1 cellular context compared by ENCODE assay signal in genomic region chr7:97017197-97018125, GRCh38.
TF ChIP-seq lines count a peak whose summit lies in the region.

No MANE protein-coding gene starts in this region.

TF ChIP-seq in HepG2, 621 proteins besides CTCF, POLR2A, EP300 and RAD21 (continued from another document and continues in another):
- no peak for TF ChIP-seq MTERF4 (CRISPR knock-in tag; IDR thresholded peaks at IDR 0.05)
- TF ChIP-seq PCBP1 (IDR thresholded peaks at IDR 0.05; ENCODE audit: borderline replicate concordance, low read depth, low read length): 0 out of 2 replicates have a peak, but pooled peaks have one; percentile 27
- TF ChIP-seq FOXK1 (CRISPR knock-in tag; IDR thresholded peaks at IDR 0.05; ENCODE audit: borderline replicate concordance, low read depth): no peak
- no peak for TF ChIP-seq SAFB2 (CRISPR knock-in tag; IDR thresholded peaks at IDR 0.05; ENCODE audit: borderline replicate concordance, low read depth)
- no peak for TF ChIP-seq NFATC3 (CRISPR knock-in tag; IDR thresholded peaks at IDR 0.05)
- 0 out of 2 replicates have a peak, but pooled peaks have one; percentile 66 for TF ChIP-seq ZNF879 (CRISPR knock-in tag; IDR thresholded peaks at IDR 0.05)
- TF ChIP-seq SP1 (IDR thresholded peaks at IDR 0.05): no peak
- TF ChIP-seq SP1 (CRISPR knock-in tag; IDR thresholded peaks at IDR 0.05): 0 out of 2 replicates have a peak, but pooled peaks have one; percentile 5
- TF ChIP-seq CSRNP1 (CRISPR knock-in tag; IDR thresholded peaks at IDR 0.05): 0 out of 2 replicates have a peak, but pooled peaks have one; percentile 4
- TF ChIP-seq E2F2 (CRISPR knock-in tag; IDR thresholded peaks at IDR 0.05; ENCODE audit: borderline replicate concordance): no peak
- no peak for TF ChIP-seq ZSCAN21 (CRISPR knock-in tag; IDR thresholded peaks at IDR 0.05; ENCODE audit: borderline replicate concordance)
- no peak for TF ChIP-seq ATRX (CRISPR knock-in tag; IDR thresholded peaks at IDR 0.05; ENCODE audit: borderline replicate concordance)
- TF ChIP-seq MIER3 (CRISPR knock-in tag; IDR thresholded peaks at IDR 0.05; ENCODE audit: borderline replicate concordance): no peak
- TF ChIP-seq CBX1 (IDR thresholded peaks at IDR 0.05; ENCODE audit: low read depth): no peak
- no peak for TF ChIP-seq SETDB1 (CRISPR knock-in tag; IDR thresholded peaks at IDR 0.05; ENCODE audit: borderline replicate concordance)
- no peak for TF ChIP-seq LBX2 (CRISPR knock-in tag; IDR thresholded peaks at IDR 0.05; ENCODE audit: borderline replicate concordance)
- no peak for TF ChIP-seq ZBTB49 (CRISPR knock-in tag; IDR thresholded peaks at IDR 0.05; ENCODE audit: borderline replicate concordance)
- TF ChIP-seq ZNF281 (CRISPR knock-in tag; IDR thresholded peaks at IDR 0.05; ENCODE audit: borderline replicate concordance): no peak; the same call in 1 of the 2 replicates
- TF ChIP-seq NCOA1 (CRISPR knock-in tag; IDR thresholded peaks at IDR 0.05): no peak
- TF ChIP-seq RXRB (CRISPR knock-in tag; IDR thresholded peaks at IDR 0.05; ENCODE audit: borderline replicate concordance): no peak
- no peak for TF ChIP-seq ZNF414 (CRISPR knock-in tag; IDR thresholded peaks at IDR 0.05)
- no peak for TF ChIP-seq LCORL (IDR thresholded peaks at IDR 0.05)
- no peak for TF ChIP-seq LCORL (CRISPR knock-in tag; IDR thresholded peaks at IDR 0.05)
- TF ChIP-seq ZSCAN9 (CRISPR knock-in tag; IDR thresholded peaks at IDR 0.05; ENCODE audit: borderline replicate concordance): no peak
- no peak for TF ChIP-seq ZNF563 (CRISPR knock-in tag; IDR thresholded peaks at IDR 0.05)
- TF ChIP-seq ZFP91 (CRISPR knock-in tag; IDR thresholded peaks at IDR 0.05; ENCODE audit: borderline replicate concordance): 0 out of 2 replicates have a peak, but pooled peaks have one; percentile 40
- TF ChIP-seq ZNF3 (CRISPR knock-in tag; IDR thresholded peaks at IDR 0.05): no peak
- no peak for TF ChIP-seq STAG1 (CRISPR knock-in tag; IDR thresholded peaks at IDR 0.05)
- no peak for TF ChIP-seq ZNF383 (CRISPR knock-in tag; IDR thresholded peaks at IDR 0.05; ENCODE audit: borderline replicate concordance)
- no peak for TF ChIP-seq PRMT3 (CRISPR knock-in tag; IDR thresholded peaks at IDR 0.05; ENCODE audit: borderline replicate concordance, low read depth)
- no peak for TF ChIP-seq TEAD2 (CRISPR knock-in tag; IDR thresholded peaks at IDR 0.05)
- no peak for TF ChIP-seq DPF2 (CRISPR knock-in tag; IDR thresholded peaks at IDR 0.05; ENCODE audit: borderline replicate concordance, low read depth)
- TF ChIP-seq ZBTB2 (CRISPR knock-in tag; IDR thresholded peaks at IDR 0.05; ENCODE audit: low read depth): no peak
- peak; percentile 34; the same call in 1 of the 2 replicates for TF ChIP-seq TBX2 (CRISPR knock-in tag; IDR thresholded peaks at IDR 0.05; ENCODE audit: borderline replicate concordance)
- no peak for TF ChIP-seq ZNF564 (CRISPR knock-in tag; IDR thresholded peaks at IDR 0.05)
- no peak for TF ChIP-seq ARNTL (CRISPR knock-in tag; IDR thresholded peaks at IDR 0.05)
- no peak for TF ChIP-seq JARID2 (CRISPR knock-in tag; IDR thresholded peaks at IDR 0.05; ENCODE audit: insufficient replicate concordance)
- TF ChIP-seq ZFYVE20 (CRISPR knock-in tag; IDR thresholded peaks at IDR 0.05; ENCODE audit: borderline replicate concordance, low read depth): no peak
- TF ChIP-seq ZNF710 (CRISPR knock-in tag; IDR thresholded peaks at IDR 0.05; ENCODE audit: borderline replicate concordance): no peak
- peak; percentile 18 for TF ChIP-seq HIVEP1 (CRISPR knock-in tag; IDR thresholded peaks at IDR 0.05)
- no peak; the same call in 1 of the 2 replicates for TF ChIP-seq REPIN1 (CRISPR knock-in tag; IDR thresholded peaks at IDR 0.05; ENCODE audit: borderline replicate concordance, low read depth)
- no peak for TF ChIP-seq CBX5 (CRISPR knock-in tag; IDR thresholded peaks at IDR 0.05; ENCODE audit: borderline replicate concordance)
- TF ChIP-seq TAF1 (CRISPR knock-in tag; IDR thresholded peaks at IDR 0.05): peak; percentile 65; the same call in 1 of the 2 replicates
- TF ChIP-seq ZNF382 (CRISPR knock-in tag; IDR thresholded peaks at IDR 0.05; ENCODE audit: borderline replicate concordance): no peak
- TF ChIP-seq ZNF839 (CRISPR knock-in tag; IDR thresholded peaks at IDR 0.05; ENCODE audit: borderline replicate concordance): no peak
- TF ChIP-seq ZNF770 (CRISPR knock-in tag; IDR thresholded peaks at IDR 0.05): no peak
- TF ChIP-seq RNF2 (conservative IDR thresholded peaks at IDR 0.05; ENCODE audit: low read depth): no peak
- no peak for TF ChIP-seq NCOR1 (IDR thresholded peaks at IDR 0.05; ENCODE audit: borderline replicate concordance, low read length)
- no peak for TF ChIP-seq MATR3 (CRISPR knock-in tag; IDR thresholded peaks at IDR 0.05)
- TF ChIP-seq DMAP1 (CRISPR knock-in tag; IDR thresholded peaks at IDR 0.05): no peak; the same call in 1 of the 2 replicates
